ENCODE assay signal across 8 cellular contexts in the genomic region with DNA sequence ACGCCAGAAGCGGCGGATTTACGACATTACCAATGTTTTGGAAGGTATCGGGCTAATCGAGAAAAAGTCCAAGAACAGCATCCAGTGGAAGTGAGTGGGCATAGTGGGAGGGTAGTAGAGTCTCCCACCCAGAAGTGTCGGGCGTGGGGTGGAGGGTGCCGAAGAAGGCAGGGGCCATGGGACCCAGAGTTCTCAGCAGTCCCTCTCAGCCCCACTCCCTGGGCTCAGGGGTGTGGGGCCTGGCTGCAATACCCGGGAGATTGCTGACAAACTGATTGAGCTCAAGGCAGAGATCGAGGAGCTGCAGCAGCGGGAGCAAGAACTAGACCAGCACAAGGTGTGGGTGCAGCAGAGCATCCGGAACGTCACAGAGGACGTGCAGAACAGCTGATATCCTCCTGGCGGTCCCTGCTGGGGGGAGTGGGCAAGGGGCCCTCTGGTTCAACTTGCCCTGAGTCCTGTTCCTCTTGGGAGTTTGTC. TPM values are rescaled to one million over a fixed set of nuclear protein-coding genes. Genes with fewer than 3 reads are reported as not detected.
A peak's percentile ranks its signal among the peaks of the same experiment; 100 is the strongest.
DNase-seq lines count a peak whose midpoint lies in the region; FAIRE-seq and TF ChIP-seq lines count a peak whose summit lies in the region.
"Had no signal": no experiment of that assay in that cellular context is flagged by ENCODE, and none has a peak within 500 bp of the region (broad histone marks: within the 10 kb centered on the region; RNA-seq: fewer than 3 reads in every experiment).

No MANE protein-coding gene starts in this region.

- no peak for FAIRE-seq in H54 (lab: Jason Lieb, UNC)
- FAIRE-seq: islet of Langerhans had no signal

- intact Hi-C loops in activated T-helper 2 cell treated with anti-CD3 and anti-CD28 coated beads, Interferon-gamma antibody, Interleukin-2, Interleukin-4, amounts not matched to agents 10 μg/mL and 5 μg/mL and 100 μg/mL, durations not matched to agents 14 hours and 24 hours and 36 hours (cut with micrococcal nuclease), result no loop called here

- DNase-seq in HFFc6 (no peak), immature natural killer cell (no peak), substantia nigra (lab: John Stamatoyannopoulos, UW) (no peak), H54 (ENCODE audit: insufficient read length, low spot score) (no peak), mesenteric fat pad (ENCODE audit: low spot score) (no peak), SIG-M5 (lab: John Stamatoyannopoulos, UW) (no peak)
- DNase-seq in activated T-helper 2 cell treated with anti-CD3 and anti-CD28 coated beads, Interferon-gamma antibody, Interleukin-2, Interleukin-4, amounts not matched to agents 10 μg/mL and 5 μg/mL and 100 μg/mL, durations not matched to agents 14 hours and 24 hours and 36 hours (ENCODE audit: low spot score), result no peak

- H3K36me3 Mint-ChIP-seq in HFFc6 (ENCODE audit: low read depth), result peaks cover 36% of the 10 kb centered on the region
- H3K36me3 Mint-ChIP-seq in activated T-helper 2 cell treated with anti-CD3 and anti-CD28 coated beads, Interferon-gamma antibody, Interleukin-2, Interleukin-4, amounts not matched to agents 10 μg/mL and 5 μg/mL and 100 μg/mL, durations not matched to agents 14 hours and 24 hours and 36 hours (ENCODE audit: low read depth), result peaks cover 52% of the 10 kb centered on the region
- H3K36me3 Mint-ChIP-seq in immature natural killer cell, result peaks cover 11 to 19% (median 11%) of the 10 kb centered on the region in 3 donors

- TF ChIP-seq CTCF in HFFc6 (IDR thresholded peaks at IDR 0.05), result no peak

- H3K27me3 Mint-ChIP-seq in HFFc6 (ENCODE audit: insufficient read depth), result peaks cover 7% of the 10 kb centered on the region
- H3K27me3 Mint-ChIP-seq in activated T-helper 2 cell treated with anti-CD3 and anti-CD28 coated beads, Interferon-gamma antibody, Interleukin-2, Interleukin-4, amounts not matched to agents 10 μg/mL and 5 μg/mL and 100 μg/mL, durations not matched to agents 14 hours and 24 hours and 36 hours (ENCODE audit: low read depth), result no peaks in the 10 kb centered on the region
- H3K27me3 Mint-ChIP-seq in immature natural killer cell (ENCODE audit: low read depth in 3 of 3), result peaks cover 1 to 7% (median 5%) of the 10 kb centered on the region in 3 donors

- peak overlapping the region; percentile 83 for H3K27ac Mint-ChIP-seq in HFFc6
- peak overlapping the region; percentile 27 for H3K27ac Mint-ChIP-seq in activated T-helper 2 cell treated with anti-CD3 and anti-CD28 coated beads, Interferon-gamma antibody, Interleukin-2, Interleukin-4, amounts not matched to agents 10 μg/mL and 5 μg/mL and 100 μg/mL, durations not matched to agents 14 hours and 24 hours and 36 hours
- peak overlapping the region; percentile 75 to 88 (median 84) for H3K27ac Mint-ChIP-seq in immature natural killer cell

- H3K4me1 Mint-ChIP-seq in HFFc6 (ENCODE audit: low read depth) (peaks cover 46% of the 10 kb centered on the region), immature natural killer cell (peaks cover 39 to 46% of the 10 kb centered on the region in 2 donors)
- peaks cover 30% of the 10 kb centered on the region for H3K4me1 Mint-ChIP-seq in activated T-helper 2 cell treated with anti-CD3 and anti-CD28 coated beads, Interferon-gamma antibody, Interleukin-2, Interleukin-4, amounts not matched to agents 10 μg/mL and 5 μg/mL and 100 μg/mL, durations not matched to agents 14 hours and 24 hours and 36 hours (ENCODE audit: low read depth)

- peak overlapping the region; percentile 96 for H3K4me3 Mint-ChIP-seq in HFFc6
- H3K4me3 Mint-ChIP-seq in activated T-helper 2 cell treated with anti-CD3 and anti-CD28 coated beads, Interferon-gamma antibody, Interleukin-2, Interleukin-4, amounts not matched to agents 10 μg/mL and 5 μg/mL and 100 μg/mL, durations not matched to agents 14 hours and 24 hours and 36 hours (ENCODE audit: low read depth), result peak overlapping the region; percentile 85
- peak overlapping the region; percentile 88 to 92 (median 88) for H3K4me3 Mint-ChIP-seq in immature natural killer cell

- TF ChIP-seq POLR2A in H54 (IDR thresholded peaks at IDR 0.05; ENCODE audit: low read depth, low read length), result no peak

- peak overlapping the region; percentile 82 for H3K27ac ChIP-seq in substantia nigra (ENCODE audit: low read depth, low read length, poor library complexity, severe bottlenecking)

- H3K9me3 Mint-ChIP-seq in HFFc6 (no peaks in the 10 kb centered on the region), immature natural killer cell (no peaks in the 10 kb centered on the region)
- no peaks in the 10 kb centered on the region for H3K9me3 Mint-ChIP-seq in activated T-helper 2 cell treated with anti-CD3 and anti-CD28 coated beads, Interferon-gamma antibody, Interleukin-2, Interleukin-4, amounts not matched to agents 10 μg/mL and 5 μg/mL and 100 μg/mL, durations not matched to agents 14 hours and 24 hours and 36 hours

RNA-seq across cellular contexts. Expression of gene E2F4, which starts 0.9 kb away (rescaled TPM):
- total RNA-seq in HFFc6 (2021; fragmentation: NEBNext Ultra II Directional; extraction: Animal tissue kit (Norgen Biotek cat#: 25700)), result 10 to 100 TPM; 52.9 to 64.7 (median 61.0) TPM
- 132 and 139 TPM in 2 replicates for total RNA-seq in activated T-helper 2 cell treated with anti-CD3 and anti-CD28 coated beads, Interferon-gamma antibody, Interleukin-2, Interleukin-4, amounts not matched to agents 10 μg/mL and 5 μg/mL and 100 μg/mL, durations not matched to agents 14 hours and 24 hours and 36 hours
- 10 to 100 TPM; 42.7 to 85.3 (median 76.0) TPM for polyA plus RNA-seq in immature natural killer cell
- 68.4 TPM for total RNA-seq in mesenteric fat pad

RNA-seq across cellular contexts. Expression of gene EXOC3L1, which starts 2.9 kb away (rescaled TPM):
- total RNA-seq in HFFc6 (2021; fragmentation: NEBNext Ultra II Directional; extraction: Animal tissue kit (Norgen Biotek cat#: 25700)), result under 1 TPM in 1 of 6 experiments, not detected in 5; 0.18 TPM
- 0.14 TPM in 1 of 2 replicates, not detected in the other for total RNA-seq in activated T-helper 2 cell treated with anti-CD3 and anti-CD28 coated beads, Interferon-gamma antibody, Interleukin-2, Interleukin-4, amounts not matched to agents 10 μg/mL and 5 μg/mL and 100 μg/mL, durations not matched to agents 14 hours and 24 hours and 36 hours
- not detected for polyA plus RNA-seq in immature natural killer cell
- 4.1 TPM for total RNA-seq in mesenteric fat pad

RNA-seq across cellular contexts. Expression of gene ELMO3, which starts 6.1 kb away (rescaled TPM):
- total RNA-seq in HFFc6 (2021; fragmentation: NEBNext Ultra II Directional; extraction: Animal tissue kit (Norgen Biotek cat#: 25700)), result 1 to 10 TPM in 3 of 6 experiments, under 1 TPM in 3; 0.79 to 1.3 (median 1.1) TPM
- total RNA-seq in activated T-helper 2 cell treated with anti-CD3 and anti-CD28 coated beads, Interferon-gamma antibody, Interleukin-2, Interleukin-4, amounts not matched to agents 10 μg/mL and 5 μg/mL and 100 μg/mL, durations not matched to agents 14 hours and 24 hours and 36 hours, result 6.8 and 7.1 TPM in 2 replicates
- polyA plus RNA-seq in immature natural killer cell, result not detected
- 1.2 TPM for total RNA-seq in mesenteric fat pad

RNA-seq across cellular contexts. Expression of gene MATCAP1, which starts 9.1 kb away (rescaled TPM):
- total RNA-seq in HFFc6 (2021; fragmentation: NEBNext Ultra II Directional; extraction: Animal tissue kit (Norgen Biotek cat#: 25700)), result 10 to 100 TPM in 5 of 6 experiments, 1 to 10 TPM in 1; 9.6 to 13.8 (median 11.6) TPM
- 57.1 and 59.5 TPM in 2 replicates for total RNA-seq in activated T-helper 2 cell treated with anti-CD3 and anti-CD28 coated beads, Interferon-gamma antibody, Interleukin-2, Interleukin-4, amounts not matched to agents 10 μg/mL and 5 μg/mL and 100 μg/mL, durations not matched to agents 14 hours and 24 hours and 36 hours
- polyA plus RNA-seq in immature natural killer cell, result under 1 TPM in 1 of 3 donors, not detected in 2; 1.00 TPM
- 14.5 TPM for total RNA-seq in mesenteric fat pad

RNA-seq across cellular contexts. Expression of gene NOL3, which starts 22.5 kb away (rescaled TPM):
- total RNA-seq in HFFc6 (2021; fragmentation: NEBNext Ultra II Directional; extraction: Animal tissue kit (Norgen Biotek cat#: 25700)), result 10 to 100 TPM; 16.1 to 20.1 (median 17.7) TPM
- total RNA-seq in activated T-helper 2 cell treated with anti-CD3 and anti-CD28 coated beads, Interferon-gamma antibody, Interleukin-2, Interleukin-4, amounts not matched to agents 10 μg/mL and 5 μg/mL and 100 μg/mL, durations not matched to agents 14 hours and 24 hours and 36 hours, result 27.3 and 30.1 TPM in 2 replicates
- under 1 TPM in 2 of 3 donors, not detected in 1; 0.18 to 0.47 TPM for polyA plus RNA-seq in immature natural killer cell
- total RNA-seq in mesenteric fat pad, result 31.3 TPM

Comparison
In these comparisons a context has a peak if more than half of its experiments do, and no peak if none do; other contexts are left out.
1. H3K27ac Mint-ChIP-seq: peak in every context shown above with its lines; median percentile 84 in immature natural killer cell; 83 in HFFc6; 27 in activated T-helper 2 cell treated with anti-CD3 and anti-CD28 coated beads, Interferon-gamma antibody, Interleukin-2, Interleukin-4, amounts not matched to agents 10 μg/mL and 5 μg/mL and 100 μg/mL, durations not matched to agents 14 hours and 24 hours and 36 hours.